Comparison of ENCODE assay signal across 19 cellular contexts in the genomic region with DNA sequence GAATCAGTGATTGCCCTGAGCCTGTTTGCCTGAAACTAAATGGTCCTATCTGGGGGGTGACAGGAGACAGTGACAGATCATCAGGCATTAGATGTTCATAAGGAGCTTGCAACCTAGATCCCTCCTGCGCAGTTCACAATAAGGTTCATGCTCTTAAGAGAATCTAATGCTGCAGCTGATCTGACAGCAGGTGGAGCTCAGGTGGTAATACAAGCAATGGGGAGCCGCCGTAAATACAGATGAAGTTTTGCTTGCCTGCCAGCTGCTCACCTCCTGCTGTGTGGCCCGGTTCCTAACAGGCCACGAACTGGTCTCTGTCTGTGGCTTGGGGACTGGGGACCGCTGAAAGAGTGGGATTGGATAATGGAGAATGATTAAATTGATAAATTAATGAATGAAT. TPM values are rescaled to one million over a fixed set of nuclear protein-coding genes. Genes with fewer than 3 reads are reported as not detected.
DNase-seq lines count a peak whose midpoint lies in the region; FAIRE-seq and TF ChIP-seq lines count a peak whose summit lies in the region.
"Had no signal": no experiment of that assay in that cellular context is flagged by ENCODE, and none has a peak within 500 bp of the region (broad histone marks: within the 10 kb centered on the region; RNA-seq: fewer than 3 reads in every experiment).

No MANE protein-coding gene starts in this region.

- H3K9ac ChIP-seq in kidney (ENCODE audit: low read length in 2 of 2): no peak overlapping the region
- no peak overlapping the region for H3K9ac ChIP-seq in smooth muscle cell (ENCODE audit: low read depth)

- in situ Hi-C loops in transverse colon (cut with MboI; ENCODE audit: low pct_ligation_motif_present in 1 of 4, low pct_unique_long_range_greater_than_20kb in 1 of 4, low sequenced_read_pairs in 3 of 4): no loop called here

- no peaks in the 10 kb centered on the region for H4K20me1 ChIP-seq in smooth muscle cell (ENCODE audit: low read depth)

- no peaks in the 10 kb centered on the region for H3K27me3 ChIP-seq in transverse colon
- H3K27me3 ChIP-seq in smooth muscle cell (ENCODE audit: low read depth): no peaks in the 10 kb centered on the region

- H3K4me3 ChIP-seq in kidney (ENCODE audit: low read length in 2 of 2) (no peak overlapping the region), transverse colon (no peak overlapping the region), smooth muscle cell (no peak overlapping the region)
- H3K4me3 ChIP-seq: A549 had no signal

- WGBS in transverse colon (ENCODE audit: low coverage in 1 of 2), 2 donors: 56% methylated on average over 2 to 6 of the region's 6 CpGs
- 59% methylated on average over 6 of the region's 6 CpGs for WGBS in smooth muscle cell (ENCODE audit: low lambda C conversion rate)

- peaks cover 0 to 4% of the 10 kb centered on the region in 2 donors for H3K4me1 ChIP-seq in kidney (ENCODE audit: control insufficient read depth in 1 of 2, insufficient read depth in 1 of 2, low read depth in 1 of 2, low read length in 2 of 2)
- H3K4me1 ChIP-seq in transverse colon: no peaks in the 10 kb centered on the region
- H3K4me1 ChIP-seq in smooth muscle cell (ENCODE audit: low read depth): no peaks in the 10 kb centered on the region
- H3K4me1 ChIP-seq: A549 had no signal

- no peak for TF ChIP-seq EP300 in transverse colon (IDR thresholded peaks at IDR 0.05; ENCODE audit: low read depth)

- intact Hi-C loops in kidney (cut with DNase I): no loop called here
- intact Hi-C loops in transverse colon (cut with DNase I; ENCODE audit: low total_unique reads): no loop called here

- no peak overlapping the region for H3K4me2 ChIP-seq in smooth muscle cell
- H3K4me2 ChIP-seq: A549 had no signal

- H3F3A ChIP-seq in smooth muscle cell (ENCODE audit: low read depth): no peaks in the 10 kb centered on the region

- TF ChIP-seq CTCF in kidney (IDR thresholded peaks at IDR 0.05; ENCODE audit: borderline replicate concordance, extremely low read depth, insufficient read depth): peak; percentile 21
- TF ChIP-seq CTCF in transverse colon (IDR thresholded peaks at IDR 0.05): peak in 2 of 5 experiments; percentile 12 to 19
- no peak for TF ChIP-seq CTCF in smooth muscle cell (IDR thresholded peaks at IDR 0.05; ENCODE audit: borderline replicate concordance, insufficient read depth, poor library complexity, severe bottlenecking)

- H3K36me3 ChIP-seq in kidney (ENCODE audit: control insufficient read depth in 1 of 2, insufficient read depth in 2 of 2, low read length in 2 of 2) (no peaks in the 10 kb centered on the region), transverse colon (no peaks in the 10 kb centered on the region), smooth muscle cell (ENCODE audit: low read depth) (no peaks in the 10 kb centered on the region)

- no peaks in the 10 kb centered on the region for H3K79me2 ChIP-seq in smooth muscle cell (ENCODE audit: low read depth)

- no peak overlapping the region for H3K27ac ChIP-seq in kidney (ENCODE audit: low read depth in 2 of 2, low read length in 2 of 2)
- no peak overlapping the region for H3K27ac ChIP-seq in transverse colon
- H3K27ac ChIP-seq in smooth muscle cell (ENCODE audit: low read depth): no peak overlapping the region
- H3K27ac ChIP-seq: A549 had no signal

- FAIRE-seq in kidney (lab: Jason Lieb, UNC): no peak
- FAIRE-seq: A549, endothelial cell of umbilical vein, G401.6, GM12891 had no signal

- peak; percentile 4 for DNase-seq in NCI-H2196 (lab: John Stamatoyannopoulos, UW; ENCODE audit: unreplicated experiment)
- no peak for DNase-seq in NCI-H2196 treated with DMSO at 0.1 percent for 48 hours (lab: John Stamatoyannopoulos, UW; ENCODE audit: unreplicated experiment)
- DNase-seq in NCI-H82 treated with DMSO at 0.1 percent for 48 hours (lab: John Stamatoyannopoulos, UW; ENCODE audit: unreplicated experiment): peak; percentile 38
- no peak for DNase-seq in kidney
- peak; percentile 16 for DNase-seq in transverse colon
- DNase-seq in smooth muscle cell (lab: John Stamatoyannopoulos, UW; ENCODE audit: unreplicated experiment): no peak
- no peak for DNase-seq in NCI-H748 treated with DMSO at 0.1 percent for 48 hours (lab: John Stamatoyannopoulos, UW)
- DNase-seq in activated T-cell treated with anti-CD3 and anti-CD28 coated beads for 4 hours: no peak
- DNase-seq: activated CD4-positive, CD25-positive, alpha-beta regulatory T cell treated with anti-CD3 and anti-CD28 coated beads, Interleukin-2, amount 50 U/mL, for 72 hours; activated CD8-positive, alpha-beta memory T cell treated with anti-CD3 and anti-CD28 coated beads, Interleukin-2, amount 10 ng/mL, durations not matched to agents 7 days and 5 days; activated gamma-delta T cell; CD4-positive, alpha-beta memory T cell; H7; midbrain; T-helper 1 cell had no signal

- H3K9me3 ChIP-seq in kidney (ENCODE audit: control insufficient read depth in 1 of 2, low read length in 2 of 2) (no peaks in the 10 kb centered on the region), transverse colon (no peaks in the 10 kb centered on the region), smooth muscle cell (replicated peaks; ENCODE audit: low read depth) (no peaks in the 10 kb centered on the region)
- H3K9me3 ChIP-seq: A549 had no signal

- no peak for TF ChIP-seq POLR2A in transverse colon (IDR thresholded peaks at IDR 0.05)

- H2AFZ ChIP-seq in smooth muscle cell (ENCODE audit: low read depth): no peak overlapping the region

RNA-seq across cellular contexts. Expression of a gene that starts 14.0 kb away (rescaled TPM):
- total RNA-seq in kidney: 13.0 TPM
- polyA plus RNA-seq in kidney (ENCODE audit: insufficient read depth, low read depth, low replicate concordance): 370 TPM
- 1 to 10 TPM in 3 of 4 donors, not detected in 1; 2.6 to 3.0 (median 2.9) TPM for total RNA-seq in transverse colon
- 10.7 and 31.9 TPM in 2 replicates for total RNA-seq in smooth muscle cell
- 7.3 and 14.2 TPM in 2 replicates for polyA plus RNA-seq in smooth muscle cell
- total RNA-seq: activated CD8-positive, alpha-beta memory T cell treated with anti-CD3 and anti-CD28 coated beads, Interleukin-2, amount 10 ng/mL, durations not matched to agents 7 days and 5 days; CD4-positive, alpha-beta memory T cell had no signal
- polyA plus RNA-seq: CD4-positive, alpha-beta memory T cell had no signal

Comparison
In these comparisons a context has a peak if more than half of its experiments do, and no peak if none do; other contexts are left out.
1. DNase-seq: peak in NCI-H2196 (single experiment), NCI-H82 treated with DMSO at 0.1 percent for 48 hours (single experiment) and transverse colon (single experiment); none in NCI-H2196 treated with DMSO at 0.1 percent for 48 hours (single experiment), kidney (single experiment), smooth muscle cell (single experiment), NCI-H748 treated with DMSO at 0.1 percent for 48 hours (single experiment) and activated T-cell treated with anti-CD3 and anti-CD28 coated beads for 4 hours (single experiment).